ENCODE assay signal across 17 cellular contexts in the genomic region with DNA sequence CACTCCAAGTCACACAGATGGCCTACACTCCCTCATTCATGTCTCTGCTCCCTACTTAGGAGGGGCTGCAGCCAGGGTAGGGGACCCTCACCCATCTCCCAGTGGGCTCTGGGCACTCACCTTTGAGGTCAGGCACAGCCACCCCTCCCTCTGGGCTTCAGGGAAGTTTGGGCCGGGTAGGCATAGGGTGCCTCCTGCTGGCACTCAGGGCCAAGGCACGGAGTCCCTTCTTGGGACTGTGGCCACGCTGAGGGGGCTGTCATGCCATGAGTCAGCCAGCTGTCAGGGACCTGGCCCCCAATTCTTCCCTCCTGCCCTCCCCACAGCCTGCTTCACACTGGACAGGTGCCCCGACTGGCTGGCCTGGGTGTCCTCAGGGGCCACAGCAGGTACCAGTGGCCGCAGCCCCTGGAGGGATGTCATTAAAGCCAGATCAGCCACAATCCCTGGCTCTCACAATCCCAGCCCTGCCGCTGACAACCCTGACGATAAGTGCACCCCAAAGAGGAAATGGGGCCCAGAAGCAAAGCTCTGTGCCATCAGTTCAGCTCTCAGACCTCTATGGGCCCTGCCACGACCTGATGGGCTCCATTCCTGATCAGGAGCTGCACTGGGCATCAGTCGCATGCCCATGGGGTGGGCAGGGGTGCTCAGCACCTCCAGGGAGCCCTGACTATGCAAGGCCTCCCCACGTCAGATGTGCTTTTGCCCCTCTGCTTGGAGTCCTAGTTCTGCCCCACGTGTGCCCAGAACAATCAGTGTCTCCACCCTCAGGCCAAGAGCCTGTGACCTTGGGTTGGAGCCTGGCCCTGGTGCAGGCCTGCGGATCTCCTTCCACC. TPM values are rescaled to one million over a fixed set of nuclear protein-coding genes. Genes with fewer than 3 reads are reported as not detected.
DNase-seq lines count a peak whose midpoint lies in the region; ATAC-seq and TF ChIP-seq lines count a peak whose summit lies in the region.
"Had no signal": no experiment of that assay in that cellular context is flagged by ENCODE, and none has a peak within 500 bp of the region (broad histone marks: within the 10 kb centered on the region; RNA-seq: fewer than 3 reads in every experiment).

No MANE protein-coding gene starts in this region.

- no peak overlapping the region for H3K27ac ChIP-seq in WERI-Rb-1
- H3K27ac ChIP-seq in lower lobe of right lung: no peak overlapping the region
- H3K27ac ChIP-seq in upper lobe of right lung: no peak overlapping the region
- no peak overlapping the region for H3K27ac ChIP-seq in GM23248
- H3K27ac ChIP-seq: hepatocyte, spleen had no signal

- no peak overlapping the region for H3K27ac Mint-ChIP-seq in activated T-cell treated with anti-CD3 and anti-CD28 coated beads, Interleukin-2, amount 50 U/mL, for 24 hours
- H3K27ac Mint-ChIP-seq: activated CD4-positive, alpha-beta T cell treated with anti-CD3 and anti-CD28 coated beads, Interleukin-2, amount 10 ng/mL, durations not matched to agents 24 days and 14 days; activated naive CD8-positive, alpha-beta T cell treated with anti-CD3 and anti-CD28 coated beads, Interleukin-2, amount 50 U/mL, for 24 hours; activated T-cell treated with anti-CD3 and anti-CD28 coated beads, Interleukin-2, amount 50 U/mL, for 72 hours had no signal

- H3K27me3 ChIP-seq in WERI-Rb-1 (ENCODE audit: insufficient read depth, low read depth, severe bottlenecking): peaks cover 91% of the 10 kb centered on the region
- no peaks in the 10 kb centered on the region for H3K27me3 ChIP-seq in lower lobe of right lung (ENCODE audit: low read depth)
- H3K27me3 ChIP-seq in upper lobe of right lung: no peaks in the 10 kb centered on the region
- H3K27me3 ChIP-seq in GM23248 (replicated peaks; ENCODE audit: insufficient read depth): no peaks in the 10 kb centered on the region
- H3K27me3 ChIP-seq: hepatocyte, spleen had no signal

- intact Hi-C loops in lower lobe of right lung (cut with DNase I) (no loop called here), upper lobe of right lung (cut with DNase I) (no loop called here)

- H3K4me3 ChIP-seq in WERI-Rb-1 (ENCODE audit: low read depth, low read length) (no peak overlapping the region), lower lobe of right lung (no peak overlapping the region), upper lobe of right lung (no peak overlapping the region), GM23248 (no peak overlapping the region)
- H3K4me3 ChIP-seq: hepatocyte, spleen had no signal

- H2AFZ ChIP-seq in GM23248: no peak overlapping the region
- H2AFZ ChIP-seq: hepatocyte had no signal

- H3K27me3 Mint-ChIP-seq in activated T-cell treated with anti-CD3 and anti-CD28 coated beads, Interleukin-2, amount 50 U/mL, for 24 hours: peaks cover 2% of the 10 kb centered on the region
- H3K27me3 Mint-ChIP-seq: activated CD4-positive, alpha-beta T cell treated with anti-CD3 and anti-CD28 coated beads, Interleukin-2, amount 10 ng/mL, durations not matched to agents 24 days and 14 days; activated naive CD8-positive, alpha-beta T cell treated with anti-CD3 and anti-CD28 coated beads, Interleukin-2, amount 50 U/mL, for 24 hours had no signal

- H3F3A ChIP-seq in GM23248 (ENCODE audit: insufficient read depth): no peaks in the 10 kb centered on the region

- H3K9me3 ChIP-seq in WERI-Rb-1 (ENCODE audit: severe bottlenecking): no peaks in the 10 kb centered on the region
- H3K9me3 ChIP-seq in lower lobe of right lung: no peaks in the 10 kb centered on the region
- H3K9me3 ChIP-seq in upper lobe of right lung: no peaks in the 10 kb centered on the region
- no peaks in the 10 kb centered on the region for H3K9me3 ChIP-seq in GM23248 (ENCODE audit: low read depth)
- H3K9me3 ChIP-seq: spleen had no signal

- no peaks in the 10 kb centered on the region for H4K20me1 ChIP-seq in GM23248 (ENCODE audit: insufficient read depth)

- peak; percentile 18 for DNase-seq in activated T-cell treated with anti-CD3 and anti-CD28 coated beads, Interleukin-2, amount 50 U/mL, for 24 hours
- no peak for DNase-seq in activated T-cell treated with anti-CD3 and anti-CD28 coated beads, Interleukin-2, amount 50 U/mL, for 1 hour
- no peak for DNase-seq in WERI-Rb-1
- DNase-seq in lower lobe of right lung: peak; percentile 32
- DNase-seq in upper lobe of right lung: peak; percentile 56
- no peak for DNase-seq in GM23248
- no peak for DNase-seq in glomerular visceral epithelial cell (ENCODE audit: extremely low spot score)
- DNase-seq: activated CD4-positive, alpha-beta T cell treated with anti-CD3 and anti-CD28 coated beads, Interleukin-2, amount 10 ng/mL, durations not matched to agents 24 days and 14 days; activated naive CD8-positive, alpha-beta T cell treated with anti-CD3 and anti-CD28 coated beads, Interleukin-2, amount 50 U/mL, for 24 hours; activated T-cell treated with anti-CD3 and anti-CD28 coated beads, Interleukin-2, amount 50 U/mL, for 72 hours; effector CD8-positive, alpha-beta T cell; NCI-H1436; SHP77 treated with DMSO at 0.1 percent for 48 hours; T-helper 9 cell had no signal

- TF ChIP-seq CTCF in WERI-Rb-1 (IDR thresholded peaks at IDR 0.05; ENCODE audit: low read depth, low read length) (0 out of 2 replicates have a peak, but pooled peaks have one; percentile 9), lower lobe of right lung (IDR thresholded peaks at IDR 0.05) (no peak), upper lobe of right lung (IDR thresholded peaks at IDR 0.05) (no peak)

- H3K4me1 Mint-ChIP-seq in activated T-cell treated with anti-CD3 and anti-CD28 coated beads, Interleukin-2, amount 50 U/mL, for 24 hours (ENCODE audit: low read depth): no peaks in the 10 kb centered on the region
- H3K4me1 Mint-ChIP-seq: activated CD4-positive, alpha-beta T cell treated with anti-CD3 and anti-CD28 coated beads, Interleukin-2, amount 10 ng/mL, durations not matched to agents 24 days and 14 days; activated naive CD8-positive, alpha-beta T cell treated with anti-CD3 and anti-CD28 coated beads, Interleukin-2, amount 50 U/mL, for 24 hours had no signal

- ATAC-seq in lower lobe of right lung (no peak), upper lobe of right lung (no peak), GM21528 (IDR thresholded peaks at IDR 0.05; ENCODE audit: low FRiP score, unreplicated experiment) (no peak)
- ATAC-seq: activated naive CD8-positive, alpha-beta T cell treated with anti-CD3 and anti-CD28 coated beads, Interleukin-2, amount 50 U/mL, for 24 hours; activated T-cell treated with anti-CD3 and anti-CD28 coated beads, Interleukin-2, amount 50 U/mL, for 72 hours had no signal

- in situ Hi-C loops in GM23248 (cut with MboI): no loop called here

- H3K36me3 Mint-ChIP-seq in activated T-cell treated with anti-CD3 and anti-CD28 coated beads, Interleukin-2, amount 50 U/mL, for 24 hours (ENCODE audit: low read depth): no peaks in the 10 kb centered on the region

- H3K9me3 Mint-ChIP-seq in activated T-cell treated with anti-CD3 and anti-CD28 coated beads, Interleukin-2, amount 50 U/mL, for 24 hours: no peaks in the 10 kb centered on the region
- H3K9me3 Mint-ChIP-seq: activated CD4-positive, alpha-beta T cell treated with anti-CD3 and anti-CD28 coated beads, Interleukin-2, amount 10 ng/mL, durations not matched to agents 24 days and 14 days; activated naive CD8-positive, alpha-beta T cell treated with anti-CD3 and anti-CD28 coated beads, Interleukin-2, amount 50 U/mL, for 24 hours; activated T-cell treated with anti-CD3 and anti-CD28 coated beads, Interleukin-2, amount 50 U/mL, for 72 hours had no signal

- no peak overlapping the region for H3K9ac ChIP-seq in GM23248

- no peak overlapping the region for H3K4me2 ChIP-seq in GM23248 (ENCODE audit: unreplicated experiment)
- H3K4me2 ChIP-seq: hepatocyte had no signal

- H3K36me3 ChIP-seq in WERI-Rb-1 (no peaks in the 10 kb centered on the region), lower lobe of right lung (no peaks in the 10 kb centered on the region), upper lobe of right lung (no peaks in the 10 kb centered on the region), GM23248 (ENCODE audit: low read depth) (no peaks in the 10 kb centered on the region)
- H3K36me3 ChIP-seq: spleen had no signal

- H3K4me1 ChIP-seq in lower lobe of right lung (no peaks in the 10 kb centered on the region), upper lobe of right lung (no peaks in the 10 kb centered on the region), GM23248 (ENCODE audit: insufficient read depth) (no peaks in the 10 kb centered on the region)

- H3K4me3 Mint-ChIP-seq in activated T-cell treated with anti-CD3 and anti-CD28 coated beads, Interleukin-2, amount 50 U/mL, for 24 hours: no peak overlapping the region
- H3K4me3 Mint-ChIP-seq: activated CD4-positive, alpha-beta T cell treated with anti-CD3 and anti-CD28 coated beads, Interleukin-2, amount 10 ng/mL, durations not matched to agents 24 days and 14 days; activated naive CD8-positive, alpha-beta T cell treated with anti-CD3 and anti-CD28 coated beads, Interleukin-2, amount 50 U/mL, for 24 hours; activated T-cell treated with anti-CD3 and anti-CD28 coated beads, Interleukin-2, amount 50 U/mL, for 72 hours had no signal

- no peaks in the 10 kb centered on the region for H3K79me2 ChIP-seq in GM23248 (ENCODE audit: insufficient read depth)
- H3K79me2 ChIP-seq: hepatocyte had no signal

- WGBS in GM23248 (ENCODE audit: low coverage in 1 of 2, low lambda C conversion rate in 2 of 2, missing lambda C conversion rate in 2 of 2), 2 experiments: 57 to 59% methylated on average over 12 of the region's 12 CpGs

- no peaks in the 10 kb centered on the region for H3K9me2 ChIP-seq in GM23248 (ENCODE audit: insufficient read depth)

RNA-seq across cellular contexts. Expression of gene RET, which starts 34.1 kb away (rescaled TPM):
- total RNA-seq in lower lobe of right lung: 0.68 TPM
- 1.0 TPM for total RNA-seq in upper lobe of right lung
- not detected in 2 replicates for total RNA-seq in GM23248 (2014; rRNA removed; shearing (Covaris generic))
- polyA plus RNA-seq in GM23248 (2016; fragmentation: Nextera tagmentation; extraction: Ambion mirVana): not detected in 2 replicates
- polyA plus RNA-seq: hepatocyte had no signal

Comparison
In these comparisons a context has a peak if more than half of its experiments do, and no peak if none do; other contexts are left out.
1. DNase-seq: peak in activated T-cell treated with anti-CD3 and anti-CD28 coated beads, Interleukin-2, amount 50 U/mL, for 24 hours (single experiment), lower lobe of right lung (single experiment) and upper lobe of right lung (single experiment); none in activated T-cell treated with anti-CD3 and anti-CD28 coated beads, Interleukin-2, amount 50 U/mL, for 1 hour (single experiment), WERI-Rb-1 (single experiment), GM23248 (single experiment) and glomerular visceral epithelial cell (single experiment).